ENCODE assay signal across 8 cellular contexts in genomic region chr19:52007805-52008557, GRCh38.
DNase-seq lines count a peak whose midpoint lies in the region; ATAC-seq and TF ChIP-seq lines count a peak whose summit lies in the region.

ZNF615 (minus strand) TSS chr19:52008211; CDS start chr19:52003711, 4,500 bp downstream.

- peak; percentile 67 for ATAC-seq in HG03064 (IDR thresholded peaks at IDR 0.05; ENCODE audit: low read depth, unreplicated experiment)

- H3K4me3 ChIP-seq in choroid plexus epithelial cell (ENCODE audit: low read depth, low read length) = peak within 1 kb of the TSS; percentile 96

- peak; percentile 74 for DNase-seq in SIG-M5 treated with dmso at 0.1 percent for 504 hours (lab: John Stamatoyannopoulos, UW; ENCODE audit: unreplicated experiment)
- no peak for DNase-seq in SIG-M5 (lab: John Stamatoyannopoulos, UW)
- peak; percentile 84 for DNase-seq in NCI-H345 (lab: John Stamatoyannopoulos, UW)
- DNase-seq in activated CD4-positive, alpha-beta T cell treated with anti-CD3 and anti-CD28 coated beads for 4 hours = peak; percentile 86 to 87
- DNase-seq in choroid plexus epithelial cell (ENCODE audit: low read depth) = peak; percentile 90
- DNase-seq in kidney glomerular epithelial cell (lab: John Stamatoyannopoulos, UW) = peak; percentile 61
- DNase-seq in stimulated activated CD4-positive, alpha-beta T cell treated with anti-CD3 and anti-CD28 coated beads, Interleukin-15, amount 100 ng/mL, for 24 hours = peak; percentile 90

- no peak for TF ChIP-seq CTCF in choroid plexus epithelial cell (conservative IDR thresholded peaks at IDR 0.05; ENCODE audit: low read depth, low read length)
